In the genomic region with DNA sequence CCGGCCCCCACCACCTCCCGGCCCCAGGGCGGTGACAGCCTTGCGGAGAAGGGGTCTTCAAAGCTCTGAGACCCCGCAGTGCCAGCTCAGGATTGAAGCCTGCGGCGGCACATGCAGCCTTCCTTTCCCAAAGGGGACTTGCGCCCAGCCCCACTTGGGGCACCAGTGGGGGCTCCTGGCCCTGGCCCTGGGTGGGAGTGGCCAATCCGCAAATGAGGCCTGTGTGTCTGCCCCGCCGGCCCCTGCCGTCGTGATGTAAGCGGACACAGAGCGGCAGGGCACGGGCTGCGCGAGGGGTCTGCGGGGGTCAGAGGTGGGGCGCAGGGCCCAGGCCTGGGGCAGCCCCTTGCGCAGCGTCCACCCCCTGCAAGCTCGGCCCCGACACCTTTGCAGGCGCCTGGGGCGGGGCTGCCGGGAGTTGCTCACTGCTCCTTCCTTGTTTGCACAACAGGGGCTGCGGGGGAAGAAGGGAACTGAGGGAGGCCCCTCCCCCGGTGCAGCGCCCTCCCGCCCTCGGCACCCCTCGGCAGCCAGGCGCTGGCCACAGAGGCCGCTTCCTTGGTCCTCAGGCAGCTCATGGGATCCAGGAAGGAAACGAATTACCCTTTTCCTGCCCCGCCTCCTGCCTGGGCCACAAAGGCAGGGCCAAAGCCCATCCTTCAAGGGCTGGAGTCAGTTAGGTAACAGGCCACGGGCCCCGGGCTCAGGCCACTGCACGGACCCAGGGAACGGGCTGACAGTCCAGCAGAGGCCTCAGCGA, we compare ENCODE assay signal across 1 cellular context.
TF ChIP-seq lines count a peak whose summit lies in the region.

No MANE protein-coding gene starts in this region.

TF ChIP-seq in A549, 52 proteins besides CTCF, POLR2A, EP300 and RAD21 (continued from another document):
- TF ChIP-seq CEBPB (IDR thresholded peaks at IDR 0.05) (peak; percentile 38 to 84; a peak in 3 of 4 replicates), KDM5A (IDR thresholded peaks at IDR 0.05) (no peak), RNF2 (IDR thresholded peaks at IDR 0.05; ENCODE audit: borderline replicate concordance, low read depth) (peak; percentile 72; the same call in 1 of the 2 replicates), MAX (IDR thresholded peaks at IDR 0.05) (peak; percentile 63; the same call in 1 of the 2 replicates), SMC3 (IDR thresholded peaks at IDR 0.05) (peak; percentile 16; the same call in 1 of the 3 replicates), NFE2L2 (conservative IDR thresholded peaks at IDR 0.05; ENCODE audit: low read length) (no peak)
- TF ChIP-seq, protein P1, sequence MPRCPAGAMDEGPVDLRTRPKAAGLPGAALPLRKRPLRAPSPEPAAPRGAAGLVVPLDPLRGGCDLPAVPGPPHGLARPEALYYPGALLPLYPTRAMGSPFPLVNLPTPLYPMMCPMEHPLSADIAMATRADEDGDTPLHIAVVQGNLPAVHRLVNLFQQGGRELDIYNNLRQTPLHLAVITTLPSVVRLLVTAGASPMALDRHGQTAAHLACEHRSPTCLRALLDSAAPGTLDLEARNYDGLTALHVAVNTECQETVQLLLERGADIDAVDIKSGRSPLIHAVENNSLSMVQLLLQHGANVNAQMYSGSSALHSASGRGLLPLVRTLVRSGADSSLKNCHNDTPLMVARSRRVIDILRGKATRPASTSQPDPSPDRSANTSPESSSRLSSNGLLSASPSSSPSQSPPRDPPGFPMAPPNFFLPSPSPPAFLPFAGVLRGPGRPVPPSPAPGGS (IDR thresholded peaks at IDR 0.05) = 0 out of 3 replicates have a peak, but pooled peaks have one; percentile 31
